In the genomic region with DNA sequence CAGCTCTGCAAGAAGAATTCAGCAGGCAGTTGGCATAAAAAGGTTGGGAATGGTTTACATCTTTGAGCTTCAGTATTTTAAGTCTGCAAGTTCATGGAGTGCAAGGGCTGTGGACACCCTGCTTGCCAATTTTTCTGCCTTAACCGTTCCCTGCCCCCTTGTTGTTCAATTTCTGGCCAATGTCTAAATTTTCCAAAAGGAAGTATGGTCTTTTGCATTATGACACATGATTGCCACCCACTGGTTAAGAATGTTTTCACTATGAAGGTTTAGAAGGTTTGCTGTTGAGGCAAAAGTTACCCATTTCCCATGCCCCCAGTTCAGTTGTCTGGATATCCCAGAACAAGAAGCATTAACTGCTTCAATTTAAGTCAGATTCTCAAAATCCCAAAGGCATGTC, we compare ENCODE assay signal across 12 cellular contexts.
DNase-seq lines count a peak whose midpoint lies in the region; ATAC-seq, FAIRE-seq and TF ChIP-seq lines count a peak whose summit lies in the region.
"Had no signal": no experiment of that assay in that cellular context is flagged by ENCODE, and none has a peak within 500 bp of the region (broad histone marks: within the 10 kb centered on the region; RNA-seq: fewer than 3 reads in every experiment).

No MANE protein-coding gene starts in this region.

- H3K4me1 Mint-ChIP-seq in astrocyte (ENCODE audit: low read depth, unreplicated experiment), result peaks cover 4% of the 10 kb centered on the region
- H3K4me1 Mint-ChIP-seq in activated CD4-positive, alpha-beta T cell treated with anti-CD3 and anti-CD28 coated beads, Interleukin-2, amount 10 ng/mL, durations not matched to agents 7 days and 5 days, result no peaks in the 10 kb centered on the region

- H3K4me1 ChIP-seq in astrocyte (ENCODE audit: insufficient read depth, low read length), result peaks cover 13% of the 10 kb centered on the region
- no peaks in the 10 kb centered on the region for H3K4me1 ChIP-seq in upper lobe of left lung

- WGBS in upper lobe of left lung, 2 donors, result 7 to 29% methylated on average over 1 of the region's 1 CpG

- CTCF ChIA-PET in activated CD4-positive, alpha-beta T cell treated with anti-CD3 and anti-CD28 coated beads, Interleukin-2, amount 10 ng/mL, durations not matched to agents 7 days and 5 days (lab: Charles Lee), result no interaction called here

- H3K27ac ChIP-seq in astrocyte (ENCODE audit: low read depth, low read length) (no peak overlapping the region), upper lobe of left lung (no peak overlapping the region)

- H3K4me3 Mint-ChIP-seq in astrocyte (ENCODE audit: unreplicated experiment), result no peak overlapping the region
- no peak overlapping the region for H3K4me3 Mint-ChIP-seq in activated CD4-positive, alpha-beta T cell treated with anti-CD3 and anti-CD28 coated beads, Interleukin-2, amount 10 ng/mL, durations not matched to agents 7 days and 5 days

- H3K9ac ChIP-seq in astrocyte (ENCODE audit: low read length), result no peak overlapping the region

- POLR2A ChIA-PET in activated CD4-positive, alpha-beta T cell treated with anti-CD3 and anti-CD28 coated beads, Interleukin-2, amount 10 ng/mL, durations not matched to agents 7 days and 5 days (lab: Charles Lee), result no interaction called here

- peak; percentile 45 for DNase-seq in ACHN
- peak; percentile 25 for DNase-seq in HT-29 (ENCODE audit: low spot score)
- peak; percentile 19 for DNase-seq in astrocyte (ENCODE audit: low read depth)
- DNase-seq in inferior parietal cortex (ENCODE audit: extremely low spot score), result peak; percentile 28
- no peak for DNase-seq in activated CD4-positive, alpha-beta T cell treated with anti-CD3 and anti-CD28 coated beads, Interleukin-2, amount 10 ng/mL, durations not matched to agents 7 days and 5 days
- DNase-seq in upper lobe of left lung, result no peak
- DNase-seq in D341Med (ENCODE audit: low spot score), result no peak
- no peak for DNase-seq in activated CD4-positive, CD25-positive, alpha-beta regulatory T cell treated with anti-CD3 and anti-CD28 coated beads, Interleukin-2, amount 50 U/mL, for 72 hours
- DNase-seq: activated CD8-positive, alpha-beta memory T cell treated with anti-CD3 and anti-CD28 coated beads, Interleukin-2, amount 50 U/mL, for 48 hours; glutamatergic neuron; NCI-H1048 had no signal

- no peak overlapping the region for H3K27ac Mint-ChIP-seq in astrocyte (ENCODE audit: unreplicated experiment)
- no peak overlapping the region for H3K27ac Mint-ChIP-seq in activated CD4-positive, alpha-beta T cell treated with anti-CD3 and anti-CD28 coated beads, Interleukin-2, amount 10 ng/mL, durations not matched to agents 7 days and 5 days

- TF ChIP-seq POLR2A in upper lobe of left lung (IDR thresholded peaks at IDR 0.05), result no peak

- H3K36me3 ChIP-seq in astrocyte (ENCODE audit: insufficient read depth, low read length), result no peaks in the 10 kb centered on the region
- H3K36me3 ChIP-seq in upper lobe of left lung, result no peaks in the 10 kb centered on the region

- no peaks in the 10 kb centered on the region for H3K27me3 Mint-ChIP-seq in astrocyte (ENCODE audit: low read depth, unreplicated experiment)
- H3K27me3 Mint-ChIP-seq in activated CD4-positive, alpha-beta T cell treated with anti-CD3 and anti-CD28 coated beads, Interleukin-2, amount 10 ng/mL, durations not matched to agents 7 days and 5 days, result no peaks in the 10 kb centered on the region

- no peak for FAIRE-seq in astrocyte (lab: Jason Lieb, UNC)
- FAIRE-seq: bronchial epithelial cell had no signal

- TF ChIP-seq CTCF in astrocyte (IDR thresholded peaks at IDR 0.05; ENCODE audit: insufficient read depth, low read depth, low read length), result peak; percentile 20
- peak in 1 of 6 experiments; percentile 18 for TF ChIP-seq CTCF in upper lobe of left lung (IDR thresholded peaks at IDR 0.05)

- no peak overlapping the region for H2AFZ ChIP-seq in astrocyte (ENCODE audit: low read depth, low read length)

- TF ChIP-seq EP300 in upper lobe of left lung (IDR thresholded peaks at IDR 0.05), result no peak

- no peak overlapping the region for H3K4me2 ChIP-seq in astrocyte (ENCODE audit: low read length)

- H3K27me3 ChIP-seq in astrocyte (ENCODE audit: insufficient read depth, low read length), result no peaks in the 10 kb centered on the region
- no peaks in the 10 kb centered on the region for H3K27me3 ChIP-seq in upper lobe of left lung

- no peaks in the 10 kb centered on the region for H4K20me1 ChIP-seq in astrocyte (ENCODE audit: insufficient read depth, low read length)

- in situ Hi-C loops in ACHN (cut with HindIII; ENCODE audit: low pct_ligation_motif_present, low pct_unique_long_range_greater_than_20kb, low sequenced_read_pairs), result no loop called here

- H3K79me2 ChIP-seq in astrocyte (ENCODE audit: insufficient read depth, low read length), result no peaks in the 10 kb centered on the region

- H3K36me3 Mint-ChIP-seq in astrocyte (ENCODE audit: low read depth, unreplicated experiment), result no peaks in the 10 kb centered on the region
- H3K36me3 Mint-ChIP-seq in activated CD4-positive, alpha-beta T cell treated with anti-CD3 and anti-CD28 coated beads, Interleukin-2, amount 10 ng/mL, durations not matched to agents 7 days and 5 days (ENCODE audit: low read depth), result no peaks in the 10 kb centered on the region

- H3K9me3 Mint-ChIP-seq in astrocyte (ENCODE audit: unreplicated experiment), result no peaks in the 10 kb centered on the region
- H3K9me3 Mint-ChIP-seq in activated CD4-positive, alpha-beta T cell treated with anti-CD3 and anti-CD28 coated beads, Interleukin-2, amount 10 ng/mL, durations not matched to agents 7 days and 5 days, result peaks cover 18% of the 10 kb centered on the region

- ATAC-seq in upper lobe of left lung (ENCODE audit: low FRiP score in 2 of 2), result no peak

- no peak overlapping the region for H3K4me3 ChIP-seq in astrocyte (ENCODE audit: insufficient read depth, low read depth, low read length)
- H3K4me3 ChIP-seq in upper lobe of left lung, result no peak overlapping the region

- H3K9me3 ChIP-seq in astrocyte (ENCODE audit: insufficient read depth, low read depth, low read length), result no peaks in the 10 kb centered on the region
- H3K9me3 ChIP-seq in upper lobe of left lung, result no peaks in the 10 kb centered on the region

Comparison
In these comparisons a context has a peak if more than half of its experiments do, and no peak if none do; other contexts are left out.
1. DNase-seq: peak in ACHN (single experiment), HT-29 (single experiment), astrocyte (single experiment) and inferior parietal cortex (single experiment); none in activated CD4-positive, alpha-beta T cell treated with anti-CD3 and anti-CD28 coated beads, Interleukin-2, amount 10 ng/mL, durations not matched to agents 7 days and 5 days (single experiment), upper lobe of left lung (0 of 2), D341Med (single experiment) and activated CD4-positive, CD25-positive, alpha-beta regulatory T cell treated with anti-CD3 and anti-CD28 coated beads, Interleukin-2, amount 50 U/mL, for 72 hours (single experiment).